Comparison of ENCODE assay signal across 9 cellular contexts in the genomic region with DNA sequence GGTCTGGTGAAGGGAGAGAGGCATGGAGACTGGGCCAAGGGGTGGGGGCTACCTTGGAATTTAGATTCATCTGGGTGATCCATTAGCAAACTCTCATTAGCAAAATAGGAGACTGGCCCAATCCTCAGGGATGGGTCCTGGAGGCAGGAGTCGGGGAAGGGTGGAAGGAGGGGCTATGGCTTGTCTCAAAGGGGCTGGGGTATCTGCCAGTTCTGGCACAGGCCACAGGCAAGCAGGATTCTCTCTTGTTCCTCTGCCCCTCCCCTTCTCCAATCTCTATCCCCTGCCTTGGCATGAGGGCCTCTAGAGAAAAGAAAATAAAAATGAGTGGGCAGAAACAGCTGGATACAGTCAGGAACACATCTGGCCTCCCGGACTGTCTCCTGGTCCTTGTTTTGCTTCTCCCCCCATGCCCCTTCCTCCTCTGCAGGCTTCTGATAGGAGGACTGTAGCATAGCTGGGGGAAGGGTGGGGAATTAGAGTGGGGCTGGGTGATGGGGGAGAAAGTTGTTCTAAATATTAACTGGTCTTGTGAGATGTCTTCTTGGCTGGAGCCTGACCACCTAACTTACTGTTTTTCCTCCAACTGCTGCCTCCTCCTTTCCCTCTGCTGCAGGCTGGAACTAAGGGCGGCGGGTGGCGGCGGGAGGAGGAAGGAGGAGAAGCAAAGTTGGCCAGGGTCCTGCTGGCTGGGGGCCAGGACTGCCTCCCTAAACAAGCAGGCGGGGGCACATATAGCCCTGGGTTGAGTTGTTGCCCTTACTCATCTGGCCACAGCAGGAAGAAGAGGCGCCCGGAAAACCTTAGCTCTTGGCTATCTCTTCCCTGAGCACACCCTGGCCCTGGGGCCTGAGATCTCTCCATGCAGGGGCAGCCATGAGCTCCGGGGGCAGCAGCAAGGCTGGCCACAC. TPM values are rescaled to one million over a fixed set of nuclear protein-coding genes. Genes with fewer than 3 reads are reported as not detected.
DNase-seq lines count a peak whose midpoint lies in the region; ATAC-seq and TF ChIP-seq lines count a peak whose summit lies in the region.
"Had no signal": no experiment of that assay in that cellular context is flagged by ENCODE, and none has a peak within 500 bp of the region (broad histone marks: within the 10 kb centered on the region; RNA-seq: fewer than 3 reads in every experiment).

No MANE protein-coding gene starts in this region.

- peak overlapping the region in 3 of 11 experiments; percentile 47 to 50 (median 49); a peak in 4 of 22 replicates for H3K9ac ChIP-seq in BLaER1 treated with 17β-estradiol and CSF1 and Interleukin-3, amounts not matched to agents 10 nM and 100 nM

- H3K9me3 Mint-ChIP-seq in Caco-2 (ENCODE audit: unreplicated experiment): no peaks in the 10 kb centered on the region
- H3K9me3 Mint-ChIP-seq: IgD-negative memory B cell had no signal

- DNase-seq in NCI-H2171 treated with DMSO at 0.1 percent for 48 hours (lab: John Stamatoyannopoulos, UW) (peak; percentile 36), erythroblast (lab: John Stamatoyannopoulos, UW) (peak; percentile 66 to 72), myocyte (ENCODE audit: low read depth) (peak; percentile 40), Caco-2 (no peak), NCI-H345 (lab: John Stamatoyannopoulos, UW) (no peak), GM13977 (ENCODE audit: low spot score) (no peak)

- TF ChIP-seq CTCF in Caco-2 (IDR thresholded peaks at IDR 0.05; ENCODE audit: insufficient read depth in 1 of 2, low read depth in 1 of 2, low read length in 1 of 2, severe bottlenecking in 1 of 2, unreplicated experiment in 1 of 2) (no peak), GM13977 (IDR thresholded peaks at IDR 0.05; ENCODE audit: extremely low read depth, insufficient read depth, missing control alignments) (no peak)

- peak overlapping the region in 7 of 11 experiments; percentile 22 to 67 (median 59); a peak in 14 of 22 replicates for H3K4me2 ChIP-seq in BLaER1 treated with 17β-estradiol and CSF1 and Interleukin-3, amounts not matched to agents 10 nM and 100 nM

- H3K27ac Mint-ChIP-seq in Caco-2 (ENCODE audit: unreplicated experiment): no peak overlapping the region
- H3K27ac Mint-ChIP-seq: IgD-negative memory B cell had no signal

- ATAC-seq in GM18498 (IDR thresholded peaks at IDR 0.05; ENCODE audit: unreplicated experiment): no peak

- intact Hi-C loops in Caco-2 (cut with micrococcal nuclease; ENCODE audit: unreplicated experiment): no loop called here

- H3K4me3 ChIP-seq in BLaER1 treated with 17β-estradiol and CSF1 and Interleukin-3, amounts not matched to agents 10 nM and 100 nM: peak overlapping the region in 3 of 10 experiments; percentile 14 to 53 (median 47); a peak in 4 of 20 replicates
- H3K4me3 ChIP-seq in Caco-2 (ENCODE audit: low read depth, low read length): no peak overlapping the region

- H3K4me1 ChIP-seq in BLaER1 treated with 17β-estradiol and CSF1 and Interleukin-3, amounts not matched to agents 10 nM and 100 nM: peaks cover 0 to 28% (median 13%) of the 10 kb centered on the region in 10 experiments; a peak in 12 of 20 replicates
- no peaks in the 10 kb centered on the region for H3K4me1 ChIP-seq in Caco-2

- no peaks in the 10 kb centered on the region for H3K9me3 ChIP-seq in BLaER1 treated with 17β-estradiol and CSF1 and Interleukin-3, amounts not matched to agents 10 nM and 100 nM (replicated peaks in 1 of 11)
- H3K9me3 ChIP-seq in Caco-2: no peaks in the 10 kb centered on the region

- TF ChIP-seq POLR2A in erythroblast (IDR thresholded peaks at IDR 0.05; ENCODE audit: low read length): peak; percentile 62

- no peaks in the 10 kb centered on the region for H3K36me3 Mint-ChIP-seq in Caco-2 (ENCODE audit: insufficient read depth, unreplicated experiment)
- H3K36me3 Mint-ChIP-seq: IgD-negative memory B cell had no signal

- H3K27ac ChIP-seq in BLaER1 treated with 17β-estradiol and CSF1 and Interleukin-3, amounts not matched to agents 10 nM and 100 nM: peak overlapping the region in 6 of 11 experiments; percentile 10 to 71 (median 55); a peak in 11 of 22 replicates

- H4K20me1 ChIP-seq in BLaER1 treated with 17β-estradiol and CSF1 and Interleukin-3, amounts not matched to agents 10 nM and 100 nM: no peaks in the 10 kb centered on the region; a peak in 1 of 22 replicates

- H3K4me3 Mint-ChIP-seq in Caco-2 (ENCODE audit: unreplicated experiment): no peak overlapping the region
- H3K4me3 Mint-ChIP-seq: IgD-negative memory B cell had no signal

- in situ Hi-C loops in GM13977 (cut with MboI; ENCODE audit: low pct_unique_long_range_greater_than_20kb, low sequenced_read_pairs, unreplicated experiment): loop anchor here (10.0 to 25.0 kb wide), 3 partner anchors 417 to 1149 kb away; no protein-coding TSS in a partner anchor

- peaks cover 10 to 55% (median 39%) of the 10 kb centered on the region in 11 experiments; a peak in 20 of 22 replicates for H3K27me3 ChIP-seq in BLaER1 treated with 17β-estradiol and CSF1 and Interleukin-3, amounts not matched to agents 10 nM and 100 nM
- no peaks in the 10 kb centered on the region for H3K27me3 ChIP-seq in Caco-2 (replicated peaks; ENCODE audit: control insufficient read depth, insufficient read depth, low read length)

- no peaks in the 10 kb centered on the region for H3K4me1 Mint-ChIP-seq in Caco-2 (ENCODE audit: low read depth, unreplicated experiment)

- no peaks in the 10 kb centered on the region for H3K36me3 ChIP-seq in BLaER1 treated with 17β-estradiol and CSF1 and Interleukin-3, amounts not matched to agents 10 nM and 100 nM
- no peaks in the 10 kb centered on the region for H3K36me3 ChIP-seq in Caco-2 (ENCODE audit: control insufficient read depth, insufficient read depth, low read length)

- CTCF ChIA-PET in Caco-2 (lab: Charles Lee): no interaction called here

- H3K27me3 Mint-ChIP-seq in Caco-2 (ENCODE audit: insufficient read depth, unreplicated experiment): no peaks in the 10 kb centered on the region

- POLR2A ChIA-PET in Caco-2 (lab: Charles Lee): no interaction called here

- no TSS peak for BruUV-seq in Caco-2 (replicated peaks; lab: Mats Ljungman, UMichigan)

RNA-seq across cellular contexts. Expression of gene LAS1L, which starts 53.3 kb away (rescaled TPM):
- total RNA-seq in myocyte (17.3 and 19.0 TPM in 2 replicates), Caco-2 (2022) (42.2 and 43.1 TPM in 2 replicates)
- 24.1 TPM for polyA plus RNA-seq in myocyte (2012)

Comparison
In these comparisons a context has a peak if more than half of its experiments do, and no peak if none do; other contexts are left out.
1. DNase-seq: peak in NCI-H2171 treated with DMSO at 0.1 percent for 48 hours (single experiment), erythroblast (2 of 2) and myocyte (single experiment); none in Caco-2 (0 of 2), NCI-H345 (single experiment) and GM13977 (single experiment).